ENCODE assay signal across 23 cellular contexts in genomic region chr12:83074495-83074894, GRCh38.
A peak's percentile ranks its signal among the peaks of the same experiment; 100 is the strongest.
DNase-seq lines count a peak whose midpoint lies in the region; ATAC-seq, FAIRE-seq and TF ChIP-seq lines count a peak whose summit lies in the region.
"Had no signal": no experiment of that assay in that cellular context is flagged by ENCODE, and none has a peak within 500 bp of the region (broad histone marks: within the 10 kb centered on the region; RNA-seq: fewer than 3 reads in every experiment).

No MANE protein-coding gene starts in this region.

- DNase-seq in A549 (ENCODE audit: low read depth in 1 of 2, low spot score in 1 of 2) (peak in 1 of 2 experiments; percentile 5), H9 (peak; percentile 33), K562 (ENCODE audit: extremely low read depth in 1 of 4, low spot score in 3 of 4) (peak in 1 of 4 experiments; percentile 17), iPS DF 19.7 (ENCODE audit: low read depth, low spot score) (peak; percentile 7)
- DNase-seq in activated naive CD4-positive, alpha-beta T cell treated with anti-CD3 and anti-CD28 coated beads, Interleukin-2, amount 50 U/mL, for 72 hours (ENCODE audit: low spot score in 2 of 2): no peak
- no peak for DNase-seq in activated naive CD4-positive, alpha-beta T cell (lab: John Stamatoyannopoulos, UW)
- DNase-seq: AML-193; CD4-positive, alpha-beta T cell; DMS53; IMR-90; MM.1S; NCI-H1694; NCI-H2081; NCI-H2171; NCI-H226; NCI-H510A; NCI-H774; T-helper 1 cell had no signal

- intact Hi-C loops in K562 (cut with micrococcal nuclease): no loop called here

- no TSS peak for BruUV-seq in K562 (replicated peaks; lab: Mats Ljungman, UMichigan)

- no peak overlapping the region for H2BK120ac ChIP-seq in H9 (ENCODE audit: low read depth, low read length, poor library complexity, severe bottlenecking)

- H3K4me3 Mint-ChIP-seq in H9: no peak overlapping the region
- H3K4me3 Mint-ChIP-seq: CD4-positive, alpha-beta T cell had no signal

- no peak overlapping the region for H3K23ac ChIP-seq in H9 (ENCODE audit: insufficient read length, low read depth, low read length)

- no peak overlapping the region for H2BK12ac ChIP-seq in H9 (ENCODE audit: insufficient read length, low read depth, low read length)

- CTCF ChIA-PET in A549 (lab: Yijun Ruan, JAX) (no interaction called here), K562 (lab: Yijun Ruan, JAX; ENCODE audit: low intra/inter-chr PET ratio) (no interaction called here)

- H3K4me3 ChIP-seq in A549: no peak overlapping the region
- H3K4me3 ChIP-seq in K562: no peak overlapping the region
- H3K4me3 ChIP-seq: BLaER1 treated with 17β-estradiol and CSF1 and Interleukin-3, amounts not matched to agents 10 nM and 100 nM had no signal

- H3K27ac Mint-ChIP-seq in H9: peak overlapping the region in 2 of 3 experiments; percentile 51 to 92; a peak in 2 of 7 replicates
- H3K27ac Mint-ChIP-seq in activated naive CD4-positive, alpha-beta T cell treated with anti-CD3 and anti-CD28 coated beads, Interleukin-2, amount 50 U/mL, for 72 hours: no peak overlapping the region
- H3K27ac Mint-ChIP-seq: CD4-positive, alpha-beta T cell had no signal

- H3K4me1 ChIP-seq in A549: no peaks in the 10 kb centered on the region
- no peaks in the 10 kb centered on the region; the same call in 1 of the 2 replicates for H3K4me1 ChIP-seq in H9 (ENCODE audit: insufficient read depth, low read length)
- no peaks in the 10 kb centered on the region; a peak in 1 of 5 replicates for H3K4me1 ChIP-seq in K562 (replicated peaks in 1 of 2; ENCODE audit: control insufficient read depth in 2 of 2, insufficient read depth in 2 of 2, low read length in 2 of 2)
- H3K4me1 ChIP-seq: BLaER1 treated with 17β-estradiol and CSF1 and Interleukin-3, amounts not matched to agents 10 nM and 100 nM had no signal

- H4K20me1 ChIP-seq in H9 (ENCODE audit: control insufficient read depth, insufficient read depth, insufficient read length) (no peaks in the 10 kb centered on the region), K562 (replicated peaks; ENCODE audit: control insufficient read depth, insufficient read depth, low read length) (no peaks in the 10 kb centered on the region)
- H4K20me1 ChIP-seq: BLaER1 treated with 17β-estradiol and CSF1 and Interleukin-3, amounts not matched to agents 10 nM and 100 nM had no signal

- no peaks in the 10 kb centered on the region for H3K23me2 ChIP-seq in H9 (ENCODE audit: insufficient read length, low read depth, low read length, poor library complexity, severe bottlenecking)

- H3K79me2 ChIP-seq in H9 (ENCODE audit: insufficient read depth, low read length) (no peaks in the 10 kb centered on the region), K562 (ENCODE audit: control insufficient read depth, insufficient read depth, low read length) (no peaks in the 10 kb centered on the region)

- peaks cover 9 to 10% of the 10 kb centered on the region in 2 experiments for H3K4me1 Mint-ChIP-seq in H9

- H3K9ac ChIP-seq in H9 (ENCODE audit: extremely low read depth, insufficient read length, low read length) (no peak overlapping the region), K562 (ENCODE audit: insufficient read depth in 1 of 2, low read depth in 2 of 2, low read length in 2 of 2) (no peak overlapping the region)
- H3K9ac ChIP-seq: BLaER1 treated with 17β-estradiol and CSF1 and Interleukin-3, amounts not matched to agents 10 nM and 100 nM; KMS-11 had no signal

- no peak overlapping the region for H4K8ac ChIP-seq in H9 (replicated peaks; ENCODE audit: insufficient read length, low read depth, low read length)

- H2AK5ac ChIP-seq in H9 (ENCODE audit: insufficient read length, low read length): no peak overlapping the region

- no peak overlapping the region for H3T11ph ChIP-seq in H9 (ENCODE audit: low read length)

- H3K18ac ChIP-seq in H9 (ENCODE audit: insufficient read length, low read depth, low read length): no peak overlapping the region

- H3K4ac ChIP-seq in H9 (ENCODE audit: low read depth, low read length): no peak overlapping the region

- H3K9me3 ChIP-seq in A549: no peaks in the 10 kb centered on the region; the same call in 2 of the 3 replicates
- no peaks in the 10 kb centered on the region for H3K9me3 ChIP-seq in H9 (ENCODE audit: control insufficient read depth, low read depth, low read length)
- H3K9me3 ChIP-seq in K562 (replicated peaks; ENCODE audit: control insufficient read depth, insufficient read depth, low read depth, low read length): no peaks in the 10 kb centered on the region

- H3K27me3 ChIP-seq in H9 (ENCODE audit: insufficient read depth, low read length): no peaks in the 10 kb centered on the region
- no peaks in the 10 kb centered on the region for H3K27me3 ChIP-seq in K562 (ENCODE audit: control insufficient read depth in 2 of 2, insufficient read depth in 2 of 2, low read length in 2 of 2)
- H3K27me3 ChIP-seq: BLaER1 treated with 17β-estradiol and CSF1 and Interleukin-3, amounts not matched to agents 10 nM and 100 nM had no signal

- FAIRE-seq in A549 (lab: Jason Lieb, UNC) (no peak), K562 (lab: Jason Lieb, UNC) (no peak)
- FAIRE-seq: A204.1, G401.6 had no signal

- no peaks in the 10 kb centered on the region for H3K79me1 ChIP-seq in H9 (ENCODE audit: insufficient read depth, low read depth, low read length, poor library complexity, severe bottlenecking)

- H3K56ac ChIP-seq in H9 (ENCODE audit: insufficient read length, low read depth, low read length): no peak overlapping the region

- no peak overlapping the region for H4K91ac ChIP-seq in H9 (ENCODE audit: insufficient read length, low read depth, low read length)

- no peak overlapping the region for H4K5ac ChIP-seq in H9 (ENCODE audit: insufficient read length, low read depth, low read length)

- no peak overlapping the region for H2BK20ac ChIP-seq in H9 (ENCODE audit: low read depth, low read length, poor library complexity, severe bottlenecking)

- no peak overlapping the region for H3K4me2 ChIP-seq in A549
- no peak overlapping the region for H3K4me2 ChIP-seq in H9 (ENCODE audit: insufficient read depth, insufficient read length, low read length)
- H3K4me2 ChIP-seq in K562 (ENCODE audit: insufficient read depth, low read length): no peak overlapping the region
- H3K4me2 ChIP-seq: BLaER1 treated with 17β-estradiol and CSF1 and Interleukin-3, amounts not matched to agents 10 nM and 100 nM; KMS-11 had no signal

- TF ChIP-seq RAD21 in A549 (conservative IDR thresholded peaks at IDR 0.05 in 1 of 2, IDR thresholded peaks at IDR 0.05 in 1 of 2) (no peak), K562 (CRISPR knock-in tag; conservative IDR thresholded peaks at IDR 0.05 in 1 of 2, IDR thresholded peaks at IDR 0.05 in 1 of 2) (no peak)

- 71% methylated on average over 5 of the region's 5 CpGs for WGBS in A549 (ENCODE audit: missing lambda C conversion rate)
- WGBS in H9 (ENCODE audit: extremely low coverage, insufficient read length, low lambda C conversion rate): no CpG with 5 or more reads among the region's 5 CpGs
- WGBS in K562 (ENCODE audit: insufficient coverage, low coverage, missing lambda C conversion rate): 51% methylated on average over 3 of the region's 5 CpGs

- TF ChIP-seq EP300 in A549 (IDR thresholded peaks at IDR 0.05) (no peak), K562 (IDR thresholded peaks at IDR 0.05; ENCODE audit: low read length) (no peak)

- no peak overlapping the region for H2BK5ac ChIP-seq in H9 (ENCODE audit: insufficient read length, low read length)

- TF ChIP-seq CTCF in A549 (IDR thresholded peaks at IDR 0.05) (no peak), H9 (conservative IDR thresholded peaks at IDR 0.05) (no peak), K562 (IDR thresholded peaks at IDR 0.05 in 2 of 3, conservative IDR thresholded peaks at IDR 0.05 in 1 of 3; ENCODE audit: insufficient read depth in 2 of 3, low read depth in 1 of 3, low read length in 3 of 3) (no peak)

- H3K9me1 ChIP-seq in K562 (ENCODE audit: control insufficient read depth, insufficient read depth, low read length): no peaks in the 10 kb centered on the region

- peaks cover 0 to 31% (median 7%) of the 10 kb centered on the region in 3 experiments; a peak in 6 of 7 replicates for H3K36me3 Mint-ChIP-seq in H9 (ENCODE audit: insufficient read depth in 1 of 3, low read depth in 3 of 3)
- peaks cover 5 to 23% of the 10 kb centered on the region in 2 donors for H3K36me3 Mint-ChIP-seq in activated naive CD4-positive, alpha-beta T cell treated with anti-CD3 and anti-CD28 coated beads, Interleukin-2, amount 50 U/mL, for 72 hours

- TF ChIP-seq POLR2A in A549 (IDR thresholded peaks at IDR 0.05; ENCODE audit: low read length): no peak
- no peak for TF ChIP-seq POLR2A in K562 (conservative IDR thresholded peaks at IDR 0.05)

- H3K14ac ChIP-seq in H9 (ENCODE audit: insufficient read depth, low read length): no peak overlapping the region

- no peak overlapping the region for H2BK15ac ChIP-seq in H9 (ENCODE audit: low read depth, low read length)

- H3K27ac ChIP-seq in A549 (no peak overlapping the region), H9 (ENCODE audit: insufficient read length, low read depth, low read length) (no peak overlapping the region), K562 (ENCODE audit: extremely low read depth, low read depth, low read length) (no peak overlapping the region)
- H3K27ac ChIP-seq: BLaER1 treated with 17β-estradiol and CSF1 and Interleukin-3, amounts not matched to agents 10 nM and 100 nM; KMS-11 had no signal

- peaks cover 6 to 11% of the 10 kb centered on the region in 2 experiments; a peak in 4 of 5 replicates for H3K9me3 Mint-ChIP-seq in H9
- peaks cover 13 to 16% of the 10 kb centered on the region in 2 donors for H3K9me3 Mint-ChIP-seq in activated naive CD4-positive, alpha-beta T cell treated with anti-CD3 and anti-CD28 coated beads, Interleukin-2, amount 50 U/mL, for 72 hours

- POLR2A ChIA-PET in A549 (lab: Yijun Ruan, JAX): no interaction called here
- POLR2A ChIA-PET in K562 (lab: Yijun Ruan, JAX): interaction anchor here (0.6 to 1.5 kb wide), 2 partner anchors 11 to 73 kb away, joined by 3 to 5 read pairs; no protein-coding TSS in a partner anchor

- H3K27me3 Mint-ChIP-seq in H9 (ENCODE audit: low read depth): no peaks in the 10 kb centered on the region; the same call in 1 of the 2 replicates
- H3K27me3 Mint-ChIP-seq: CD4-positive, alpha-beta T cell had no signal

- H2AFZ ChIP-seq in H9 (ENCODE audit: low read length) (no peak overlapping the region), K562 (ENCODE audit: low read depth, low read length) (no peak overlapping the region)

- no peaks in the 10 kb centered on the region for H3K36me3 ChIP-seq in K562 (ENCODE audit: control insufficient read depth, insufficient read depth, low read length)
- H3K36me3 ChIP-seq: BLaER1 treated with 17β-estradiol and CSF1 and Interleukin-3, amounts not matched to agents 10 nM and 100 nM had no signal

- ATAC-seq in A549: no peak
- no peak for ATAC-seq in K562
- ATAC-seq in activated naive CD4-positive, alpha-beta T cell treated with anti-CD3 and anti-CD28 coated beads, Interleukin-2, amount 50 U/mL, for 72 hours: no peak
- no peak for ATAC-seq in HG03280 (IDR thresholded peaks at IDR 0.05; ENCODE audit: unreplicated experiment)

- in situ Hi-C loops in K562 (cut with MboI): no loop called here

TF ChIP-seq in A549, 52 proteins besides CTCF, POLR2A, EP300 and RAD21:
- TF ChIP-seq MAFK (IDR thresholded peaks at IDR 0.05; ENCODE audit: partially characterized antibody) (peak; percentile 48), HDAC2 (IDR thresholded peaks at IDR 0.05) (no peak)

TF ChIP-seq in K562, 482 proteins besides CTCF, POLR2A, EP300 and RAD21 (continues in another document):
- TF ChIP-seq NFYB (IDR thresholded peaks at IDR 0.05; ENCODE audit: extremely low read depth, insufficient read length): no peak

Comparison
In these comparisons a context has a peak if more than half of its experiments do, and no peak if none do; other contexts are left out.
1. DNase-seq: peak in H9 (single experiment) and iPS DF 19.7 (single experiment); none in activated naive CD4-positive, alpha-beta T cell treated with anti-CD3 and anti-CD28 coated beads, Interleukin-2, amount 50 U/mL, for 72 hours (0 of 2) and activated naive CD4-positive, alpha-beta T cell (0 of 4).
2. H3K27ac Mint-ChIP-seq: peak in H9 (2 of 3); none in activated naive CD4-positive, alpha-beta T cell treated with anti-CD3 and anti-CD28 coated beads, Interleukin-2, amount 50 U/mL, for 72 hours (0 of 2).
3. Of the 35 proteins assayed by ChIP-seq in both K562 and A549: peak only in K562: none; only in A549: MAFK; in both: none; in neither: 34.